ENCODE assay signal across 1 cellular context in the genomic region with DNA sequence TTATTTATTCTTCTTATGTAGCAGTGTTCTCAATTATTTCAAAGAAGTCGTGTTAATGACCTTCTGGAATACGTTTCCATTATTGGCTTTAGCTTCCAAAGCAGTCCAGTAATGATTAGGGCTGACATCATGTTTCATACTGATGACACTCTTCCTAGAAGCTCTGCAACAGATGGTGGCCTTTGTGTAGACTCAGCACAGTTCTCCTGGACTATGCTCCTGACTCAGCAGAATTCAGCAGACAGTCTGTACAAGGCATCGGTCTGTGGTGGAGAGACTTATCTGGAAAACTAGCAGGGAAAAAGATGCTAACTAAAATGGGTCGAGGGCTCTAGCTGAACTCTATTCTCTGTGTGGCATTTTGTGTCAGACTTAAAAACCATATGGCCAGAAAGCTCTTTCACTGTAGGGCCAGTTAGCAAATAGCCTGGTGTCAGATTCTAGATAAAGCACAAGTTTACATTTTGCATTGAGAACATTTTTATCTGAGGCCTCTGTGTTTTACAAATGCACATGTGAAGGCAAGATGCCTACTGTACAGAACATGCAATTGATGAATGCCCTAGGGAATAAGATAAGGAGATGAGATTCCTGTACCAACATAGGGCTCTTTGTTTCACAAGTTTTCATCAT.
A peak's percentile ranks its signal among the peaks of the same experiment; 100 is the strongest.
TF ChIP-seq lines count a peak whose summit lies in the region.

No MANE protein-coding gene starts in this region.

TF ChIP-seq in K562, 482 proteins besides CTCF, POLR2A, EP300 and RAD21 (continued from another document and continues in another):
- TF ChIP-seq ZNF77 (CRISPR knock-in tag; IDR thresholded peaks at IDR 0.05) (no peak), SOX6 (IDR thresholded peaks at IDR 0.05) (peak; percentile 43), MAFK (IDR thresholded peaks at IDR 0.05; ENCODE audit: low read length) (peak; percentile 99), L3MBTL2 (IDR thresholded peaks at IDR 0.05) (peak; percentile 52; the same call in 1 of the 2 replicates), ATF1 (CRISPR knock-in tag; IDR thresholded peaks at IDR 0.05) (no peak), ATF1 (tag; IDR thresholded peaks at IDR 0.05) (peak; percentile 74), ZNF239 (CRISPR knock-in tag; IDR thresholded peaks at IDR 0.05) (peak; percentile 42; the same call in 1 of the 2 replicates), ZNF316 (IDR thresholded peaks at IDR 0.05) (peak; percentile 100), ZNF124 (CRISPR knock-in tag; IDR thresholded peaks at IDR 0.05) (no peak), FOSL1 (tag; conservative IDR thresholded peaks at IDR 0.05) (peak; percentile 44; the same call in 1 of the 2 replicates), ARID1B (IDR thresholded peaks at IDR 0.05) (peak; percentile 74), JUN (IDR thresholded peaks at IDR 0.05; ENCODE audit: borderline replicate concordance, low read depth, low read length) (peak; percentile 60; the same call in 1 of the 2 replicates), JUN (CRISPR knock-in tag; IDR thresholded peaks at IDR 0.05; ENCODE audit: borderline replicate concordance) (no peak), EHMT2 (IDR thresholded peaks at IDR 0.05) (peak; percentile 69; the same call in 1 of the 2 replicates), GTF2A2 (tag; IDR thresholded peaks at IDR 0.05) (no peak), ZNF589 (CRISPR knock-in tag; IDR thresholded peaks at IDR 0.05; ENCODE audit: low read depth) (peak; percentile 55; the same call in 1 of the 2 replicates), MTA3 (IDR thresholded peaks at IDR 0.05; ENCODE audit: borderline replicate concordance) (0 out of 2 replicates have a peak, but pooled peaks have one; percentile 28), FOXA3 (CRISPR knock-in tag; conservative IDR thresholded peaks at IDR 0.05 in 1 of 2, IDR thresholded peaks at IDR 0.05 in 1 of 2) (no peak), STAT5A (IDR thresholded peaks at IDR 0.05; ENCODE audit: borderline replicate concordance, low read length) (0 out of 2 replicates have a peak, but pooled peaks have one; percentile 23), CEBPG (CRISPR knock-in tag; IDR thresholded peaks at IDR 0.05) (peak; percentile 83), CEBPG (tag; conservative IDR thresholded peaks at IDR 0.05 in 1 of 2, IDR thresholded peaks at IDR 0.05 in 1 of 2) (peak; percentile 6 to 81; a peak in 2 of 4 replicates)
- TF ChIP-seq, protein P1, sequence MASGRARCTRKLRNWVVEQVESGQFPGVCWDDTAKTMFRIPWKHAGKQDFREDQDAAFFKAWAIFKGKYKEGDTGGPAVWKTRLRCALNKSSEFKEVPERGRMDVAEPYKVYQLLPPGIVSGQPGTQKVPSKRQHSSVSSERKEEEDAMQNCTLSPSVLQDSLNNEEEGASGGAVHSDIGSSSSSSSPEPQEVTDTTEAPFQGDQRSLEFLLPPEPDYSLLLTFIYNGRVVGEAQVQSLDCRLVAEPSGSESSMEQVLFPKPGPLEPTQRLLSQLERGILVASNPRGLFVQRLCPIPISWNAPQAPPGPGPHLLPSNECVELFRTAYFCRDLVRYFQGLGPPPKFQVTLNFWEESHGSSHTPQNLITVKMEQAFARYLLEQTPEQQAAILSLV (tag; IDR thresholded peaks at IDR 0.05) = no peak
- TF ChIP-seq, protein P2, sequence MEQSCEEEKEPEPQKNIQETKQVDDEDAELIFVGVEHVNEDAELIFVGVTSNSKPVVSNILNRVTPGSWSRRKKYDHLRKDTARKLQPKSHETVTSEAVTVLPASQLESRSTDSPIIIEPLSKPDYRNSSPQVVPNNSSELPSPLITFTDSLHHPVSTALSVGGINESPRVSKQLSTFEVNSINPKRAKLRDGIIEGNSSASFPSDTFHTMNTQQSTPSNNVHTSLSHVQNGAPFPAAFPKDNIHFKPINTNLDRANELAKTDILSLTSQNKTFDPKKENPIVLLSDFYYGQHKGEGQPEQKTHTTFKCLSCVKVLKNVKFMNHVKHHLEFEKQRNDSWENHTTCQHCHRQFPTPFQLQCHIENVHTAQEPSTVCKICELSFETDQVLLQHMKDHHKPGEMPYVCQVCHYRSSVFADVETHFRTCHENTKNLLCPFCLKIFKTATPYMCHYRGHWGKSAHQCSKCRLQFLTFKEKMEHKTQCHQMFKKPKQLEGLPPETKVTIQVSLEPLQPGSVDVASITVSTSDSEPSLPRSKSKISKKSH (CRISPR knock-in tag; IDR thresholded peaks at IDR 0.05) = no peak
- TF ChIP-seq, protein P3, sequence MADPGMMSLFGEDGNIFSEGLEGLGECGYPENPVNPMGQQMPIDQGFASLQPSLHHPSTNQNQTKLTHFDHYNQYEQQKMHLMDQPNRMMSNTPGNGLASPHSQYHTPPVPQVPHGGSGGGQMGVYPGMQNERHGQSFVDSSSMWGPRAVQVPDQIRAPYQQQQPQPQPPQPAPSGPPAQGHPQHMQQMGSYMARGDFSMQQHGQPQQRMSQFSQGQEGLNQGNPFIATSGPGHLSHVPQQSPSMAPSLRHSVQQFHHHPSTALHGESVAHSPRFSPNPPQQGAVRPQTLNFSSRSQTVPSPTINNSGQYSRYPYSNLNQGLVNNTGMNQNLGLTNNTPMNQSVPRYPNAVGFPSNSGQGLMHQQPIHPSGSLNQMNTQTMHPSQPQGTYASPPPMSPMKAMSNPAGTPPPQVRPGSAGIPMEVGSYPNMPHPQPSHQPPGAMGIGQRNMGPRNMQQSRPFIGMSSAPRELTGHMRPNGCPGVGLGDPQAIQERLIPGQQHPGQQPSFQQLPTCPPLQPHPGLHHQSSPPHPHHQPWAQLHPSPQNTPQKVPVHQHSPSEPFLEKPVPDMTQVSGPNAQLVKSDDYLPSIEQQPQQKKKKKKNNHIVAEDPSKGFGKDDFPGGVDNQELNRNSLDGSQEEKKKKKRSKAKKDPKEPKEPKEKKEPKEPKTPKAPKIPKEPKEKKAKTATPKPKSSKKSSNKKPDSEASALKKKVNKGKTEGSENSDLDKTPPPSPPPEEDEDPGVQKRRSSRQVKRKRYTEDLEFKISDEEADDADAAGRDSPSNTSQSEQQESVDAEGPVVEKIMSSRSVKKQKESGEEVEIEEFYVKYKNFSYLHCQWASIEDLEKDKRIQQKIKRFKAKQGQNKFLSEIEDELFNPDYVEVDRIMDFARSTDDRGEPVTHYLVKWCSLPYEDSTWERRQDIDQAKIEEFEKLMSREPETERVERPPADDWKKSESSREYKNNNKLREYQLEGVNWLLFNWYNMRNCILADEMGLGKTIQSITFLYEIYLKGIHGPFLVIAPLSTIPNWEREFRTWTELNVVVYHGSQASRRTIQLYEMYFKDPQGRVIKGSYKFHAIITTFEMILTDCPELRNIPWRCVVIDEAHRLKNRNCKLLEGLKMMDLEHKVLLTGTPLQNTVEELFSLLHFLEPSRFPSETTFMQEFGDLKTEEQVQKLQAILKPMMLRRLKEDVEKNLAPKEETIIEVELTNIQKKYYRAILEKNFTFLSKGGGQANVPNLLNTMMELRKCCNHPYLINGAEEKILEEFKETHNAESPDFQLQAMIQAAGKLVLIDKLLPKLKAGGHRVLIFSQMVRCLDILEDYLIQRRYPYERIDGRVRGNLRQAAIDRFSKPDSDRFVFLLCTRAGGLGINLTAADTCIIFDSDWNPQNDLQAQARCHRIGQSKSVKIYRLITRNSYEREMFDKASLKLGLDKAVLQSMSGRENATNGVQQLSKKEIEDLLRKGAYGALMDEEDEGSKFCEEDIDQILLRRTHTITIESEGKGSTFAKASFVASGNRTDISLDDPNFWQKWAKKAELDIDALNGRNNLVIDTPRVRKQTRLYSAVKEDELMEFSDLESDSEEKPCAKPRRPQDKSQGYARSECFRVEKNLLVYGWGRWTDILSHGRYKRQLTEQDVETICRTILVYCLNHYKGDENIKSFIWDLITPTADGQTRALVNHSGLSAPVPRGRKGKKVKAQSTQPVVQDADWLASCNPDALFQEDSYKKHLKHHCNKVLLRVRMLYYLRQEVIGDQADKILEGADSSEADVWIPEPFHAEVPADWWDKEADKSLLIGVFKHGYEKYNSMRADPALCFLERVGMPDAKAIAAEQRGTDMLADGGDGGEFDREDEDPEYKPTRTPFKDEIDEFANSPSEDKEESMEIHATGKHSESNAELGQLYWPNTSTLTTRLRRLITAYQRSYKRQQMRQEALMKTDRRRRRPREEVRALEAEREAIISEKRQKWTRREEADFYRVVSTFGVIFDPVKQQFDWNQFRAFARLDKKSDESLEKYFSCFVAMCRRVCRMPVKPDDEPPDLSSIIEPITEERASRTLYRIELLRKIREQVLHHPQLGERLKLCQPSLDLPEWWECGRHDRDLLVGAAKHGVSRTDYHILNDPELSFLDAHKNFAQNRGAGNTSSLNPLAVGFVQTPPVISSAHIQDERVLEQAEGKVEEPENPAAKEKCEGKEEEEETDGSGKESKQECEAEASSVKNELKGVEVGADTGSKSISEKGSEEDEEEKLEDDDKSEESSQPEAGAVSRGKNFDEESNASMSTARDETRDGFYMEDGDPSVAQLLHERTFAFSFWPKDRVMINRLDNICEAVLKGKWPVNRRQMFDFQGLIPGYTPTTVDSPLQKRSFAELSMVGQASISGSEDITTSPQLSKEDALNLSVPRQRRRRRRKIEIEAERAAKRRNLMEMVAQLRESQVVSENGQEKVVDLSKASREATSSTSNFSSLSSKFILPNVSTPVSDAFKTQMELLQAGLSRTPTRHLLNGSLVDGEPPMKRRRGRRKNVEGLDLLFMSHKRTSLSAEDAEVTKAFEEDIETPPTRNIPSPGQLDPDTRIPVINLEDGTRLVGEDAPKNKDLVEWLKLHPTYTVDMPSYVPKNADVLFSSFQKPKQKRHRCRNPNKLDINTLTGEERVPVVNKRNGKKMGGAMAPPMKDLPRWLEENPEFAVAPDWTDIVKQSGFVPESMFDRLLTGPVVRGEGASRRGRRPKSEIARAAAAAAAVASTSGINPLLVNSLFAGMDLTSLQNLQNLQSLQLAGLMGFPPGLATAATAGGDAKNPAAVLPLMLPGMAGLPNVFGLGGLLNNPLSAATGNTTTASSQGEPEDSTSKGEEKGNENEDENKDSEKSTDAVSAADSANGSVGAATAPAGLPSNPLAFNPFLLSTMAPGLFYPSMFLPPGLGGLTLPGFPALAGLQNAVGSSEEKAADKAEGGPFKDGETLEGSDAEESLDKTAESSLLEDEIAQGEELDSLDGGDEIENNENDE (IDR thresholded peaks at IDR 0.05; ENCODE audit: low read depth, low read length) = no peak
- TF ChIP-seq, protein P4, sequence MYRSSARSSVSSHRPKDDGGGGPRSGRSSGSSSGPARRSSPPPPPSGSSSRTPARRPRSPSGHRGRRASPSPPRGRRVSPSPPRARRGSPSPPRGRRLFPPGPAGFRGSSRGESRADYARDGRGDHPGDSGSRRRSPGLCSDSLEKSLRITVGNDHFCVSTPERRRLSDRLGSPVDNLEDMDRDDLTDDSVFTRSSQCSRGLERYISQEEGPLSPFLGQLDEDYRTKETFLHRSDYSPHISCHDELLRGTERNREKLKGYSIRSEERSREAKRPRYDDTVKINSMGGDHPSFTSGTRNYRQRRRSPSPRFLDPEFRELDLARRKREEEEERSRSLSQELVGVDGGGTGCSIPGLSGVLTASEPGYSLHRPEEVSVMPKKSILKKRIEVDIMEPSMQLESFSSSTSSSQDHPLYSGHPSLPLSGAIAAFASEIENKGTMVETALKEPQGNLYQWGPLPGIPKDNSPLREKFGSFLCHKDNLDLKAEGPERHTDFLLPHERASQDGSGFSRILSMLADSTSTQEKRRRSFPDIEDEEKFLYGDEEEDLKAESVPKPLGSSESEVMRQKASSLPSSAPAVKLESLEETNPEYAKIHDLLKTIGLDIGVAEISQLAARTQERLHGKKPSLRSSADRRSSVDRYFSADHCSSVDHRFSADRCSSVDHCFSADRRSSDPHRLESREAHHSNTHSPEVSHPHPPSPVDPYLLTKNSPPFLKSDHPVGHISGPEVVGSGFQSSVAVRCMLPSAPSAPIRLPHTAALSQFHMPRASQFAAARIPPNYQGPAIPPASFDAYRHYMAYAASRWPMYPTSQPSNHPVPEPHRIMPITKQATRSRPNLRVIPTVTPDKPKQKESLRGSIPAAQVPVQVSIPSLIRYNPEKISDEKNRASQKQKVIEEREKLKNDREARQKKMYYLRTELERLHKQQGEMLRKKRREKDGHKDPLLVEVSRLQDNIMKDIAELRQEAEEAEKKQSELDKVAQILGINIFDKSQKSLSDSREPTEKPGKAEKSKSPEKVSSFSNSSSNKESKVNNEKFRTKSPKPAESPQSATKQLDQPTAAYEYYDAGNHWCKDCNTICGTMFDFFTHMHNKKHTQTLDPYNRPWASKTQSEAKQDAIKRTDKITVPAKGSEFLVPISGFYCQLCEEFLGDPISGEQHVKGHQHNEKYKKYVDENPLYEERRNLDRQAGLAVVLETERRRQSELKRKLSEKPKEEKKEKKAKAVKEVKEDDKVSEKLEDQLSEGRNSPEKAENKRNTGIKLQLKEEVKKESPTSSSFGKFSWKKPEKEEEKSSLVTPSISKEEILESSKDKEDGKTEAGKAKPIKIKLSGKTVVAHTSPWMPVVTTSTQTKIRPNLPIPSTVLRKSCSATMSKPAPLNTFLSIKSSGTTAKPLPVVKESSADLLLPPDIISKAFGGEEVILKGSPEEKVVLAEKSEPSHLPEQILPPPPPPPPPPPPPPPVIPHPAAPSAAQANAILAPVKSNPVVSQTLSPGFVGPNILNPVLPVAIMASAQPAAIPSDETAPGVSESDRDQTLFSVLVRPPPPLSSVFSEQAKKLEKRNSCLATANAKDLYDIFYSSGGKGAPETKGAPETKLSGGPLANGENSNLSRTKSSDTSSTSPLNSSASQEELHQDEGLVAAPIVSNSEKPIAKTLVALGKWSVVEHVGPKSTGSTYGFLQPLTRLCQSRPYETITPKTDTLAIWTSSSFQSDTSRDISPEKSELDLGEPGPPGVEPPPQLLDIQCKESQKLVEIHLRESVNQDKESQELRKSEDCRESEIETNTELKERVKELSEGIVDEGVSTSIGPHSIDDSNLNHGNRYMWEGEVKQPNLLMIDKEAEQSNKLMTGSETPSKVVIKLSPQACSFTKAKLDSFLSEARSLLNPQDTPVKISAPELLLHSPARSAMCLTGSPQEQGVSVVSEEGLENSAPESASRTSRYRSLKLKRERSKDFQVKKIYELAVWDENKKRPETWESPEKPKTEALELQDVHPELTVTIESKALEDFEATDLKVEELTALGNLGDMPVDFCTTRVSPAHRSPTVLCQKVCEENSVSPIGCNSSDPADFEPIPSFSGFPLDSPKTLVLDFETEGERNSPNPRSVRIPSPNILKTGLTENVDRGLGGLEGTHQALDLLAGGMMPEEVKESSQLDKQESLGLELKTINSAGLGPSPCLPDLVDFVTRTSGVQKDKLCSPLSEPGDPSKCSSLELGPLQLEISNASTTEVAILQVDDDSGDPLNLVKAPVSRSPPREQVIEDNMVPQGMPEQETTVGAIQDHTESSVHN (IDR thresholded peaks at IDR 0.05; ENCODE audit: borderline replicate concordance in 1 of 2, low read depth in 1 of 2) = peak in 1 of 2 experiments; percentile 76; a peak in 2 of 4 replicates
- TF ChIP-seq, protein P5, sequence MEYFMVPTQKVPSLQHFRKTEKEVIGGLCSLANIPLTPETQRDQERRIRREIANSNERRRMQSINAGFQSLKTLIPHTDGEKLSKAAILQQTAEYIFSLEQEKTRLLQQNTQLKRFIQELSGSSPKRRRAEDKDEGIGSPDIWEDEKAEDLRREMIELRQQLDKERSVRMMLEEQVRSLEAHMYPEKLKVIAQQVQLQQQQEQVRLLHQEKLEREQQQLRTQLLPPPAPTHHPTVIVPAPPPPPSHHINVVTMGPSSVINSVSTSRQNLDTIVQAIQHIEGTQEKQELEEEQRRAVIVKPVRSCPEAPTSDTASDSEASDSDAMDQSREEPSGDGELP (CRISPR knock-in tag; IDR thresholded peaks at IDR 0.05; ENCODE audit: borderline replicate concordance) = peak; percentile 17; the same call in 1 of the 2 replicates
- TF ChIP-seq, protein P6, sequence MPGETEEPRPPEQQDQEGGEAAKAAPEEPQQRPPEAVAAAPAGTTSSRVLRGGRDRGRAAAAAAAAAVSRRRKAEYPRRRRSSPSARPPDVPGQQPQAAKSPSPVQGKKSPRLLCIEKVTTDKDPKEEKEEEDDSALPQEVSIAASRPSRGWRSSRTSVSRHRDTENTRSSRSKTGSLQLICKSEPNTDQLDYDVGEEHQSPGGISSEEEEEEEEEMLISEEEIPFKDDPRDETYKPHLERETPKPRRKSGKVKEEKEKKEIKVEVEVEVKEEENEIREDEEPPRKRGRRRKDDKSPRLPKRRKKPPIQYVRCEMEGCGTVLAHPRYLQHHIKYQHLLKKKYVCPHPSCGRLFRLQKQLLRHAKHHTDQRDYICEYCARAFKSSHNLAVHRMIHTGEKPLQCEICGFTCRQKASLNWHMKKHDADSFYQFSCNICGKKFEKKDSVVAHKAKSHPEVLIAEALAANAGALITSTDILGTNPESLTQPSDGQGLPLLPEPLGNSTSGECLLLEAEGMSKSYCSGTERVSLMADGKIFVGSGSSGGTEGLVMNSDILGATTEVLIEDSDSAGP (CRISPR knock-in tag; IDR thresholded peaks at IDR 0.05) = no peak
